In the genomic region with DNA sequence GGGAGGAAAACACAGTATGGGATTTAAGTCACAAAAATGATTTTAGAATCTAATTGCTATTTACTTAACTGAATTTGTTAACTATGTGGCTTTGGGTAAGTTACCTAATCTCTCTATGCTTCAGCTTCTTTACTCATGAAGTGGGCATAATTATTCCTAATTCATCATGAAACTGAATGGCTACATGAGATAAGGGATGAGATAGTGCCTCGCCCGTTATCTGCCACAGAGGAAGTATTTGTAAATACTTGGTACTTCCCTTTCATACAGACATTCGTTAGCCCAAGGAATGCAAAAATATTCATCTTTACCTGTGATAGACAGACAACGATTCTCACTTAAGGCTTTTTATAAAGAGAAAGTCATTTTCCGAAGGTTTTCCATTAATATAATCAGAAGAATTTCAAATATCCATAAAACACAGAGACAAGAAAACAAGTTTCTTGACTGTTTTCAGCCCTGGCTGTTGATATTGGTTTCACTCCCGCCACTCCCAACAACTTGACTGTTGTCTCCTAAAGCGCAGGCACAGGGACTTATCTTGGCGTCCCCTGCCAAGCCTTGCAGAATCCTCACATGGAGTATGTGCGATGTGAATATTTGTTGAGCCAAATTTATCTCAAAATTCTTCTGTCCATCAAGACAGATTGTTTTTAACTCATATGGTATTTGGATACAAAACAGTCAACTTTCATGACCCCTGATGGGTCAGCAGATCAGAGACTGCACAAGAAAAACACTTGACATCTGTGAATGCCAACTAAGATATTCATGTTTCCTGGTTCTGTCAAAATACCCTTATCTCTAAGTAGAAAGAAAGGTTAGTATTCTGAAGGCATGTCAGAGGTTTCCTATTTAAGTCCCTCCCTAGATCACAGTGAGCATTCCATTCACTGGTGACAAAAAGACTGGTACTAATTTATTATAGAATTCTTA, we compare ENCODE assay signal across 24 cellular contexts.
DNase-seq lines count a peak whose midpoint lies in the region; ATAC-seq, FAIRE-seq and TF ChIP-seq lines count a peak whose summit lies in the region.
"Had no signal": no experiment of that assay in that cellular context is flagged by ENCODE, and none has a peak within 500 bp of the region (broad histone marks: within the 10 kb centered on the region; RNA-seq: fewer than 3 reads in every experiment).

No MANE protein-coding gene starts in this region.

- no peak for TF ChIP-seq POLR2A in NB4 (IDR thresholded peaks at IDR 0.05; ENCODE audit: extremely low read depth, insufficient read length)

- H3K4me1 ChIP-seq in left ventricle myocardium inferior (peaks cover 22% of the 10 kb centered on the region), thoracic aorta (ENCODE audit: control insufficient read depth in 1 of 2, low read depth in 2 of 2) (peaks cover 11 to 76% of the 10 kb centered on the region in 2 donors)
- H3K4me1 ChIP-seq: gastrocnemius medialis, suprapubic skin had no signal

- DNase-seq in NB4 (ENCODE audit: low read depth) (peak; percentile 64), amniotic epithelial cell (ENCODE audit: low read depth) (peak; percentile 73), left ventricle myocardium inferior (peak; percentile 19), thoracic aorta (ENCODE audit: low spot score) (no peak), GM19238 (ENCODE audit: insufficient read length, low spot score) (no peak), GM19239 (ENCODE audit: insufficient read length, low spot score) (no peak)
- DNase-seq: activated CD4-positive, alpha-beta T cell treated with anti-CD3 and anti-CD28 coated beads for 36 hours; activated gamma-delta T cell treated with Interleukin-2 at 50 U/mL for 16 hours; effector memory CD4-positive, alpha-beta T cell; gastrocnemius medialis; HCEC 1CT; NCI-H2081; spleen; stimulated activated CD4-positive, alpha-beta T cell treated with anti-CD3 and anti-CD28 coated beads, Interleukin-2, amount 100 ng/mL, for 48 hours; stimulated activated naive B cell treated with anti-CD40 and anti-IgM and Interleukin-4, amounts not matched to agents 10 μg/mL and 1 μg/mL and 100 μg/mL, for 72 hours; SW 1271 had no signal

- TF ChIP-seq CTCF in NB4 (IDR thresholded peaks at IDR 0.05; ENCODE audit: low read depth, low read length) = no peak
- TF ChIP-seq CTCF in left ventricle myocardium inferior (IDR thresholded peaks at IDR 0.05; ENCODE audit: borderline replicate concordance) = no peak
- TF ChIP-seq CTCF in thoracic aorta (IDR thresholded peaks at IDR 0.05) = no peak

- intact Hi-C loops in left ventricle myocardium inferior (cut with micrococcal nuclease) = no loop called here

- no peak for ATAC-seq in thoracic aorta (ENCODE audit: insufficient number of reproducible peaks, low FRiP score, low read depth)
- no peak for ATAC-seq in GM18519 (IDR thresholded peaks at IDR 0.05; ENCODE audit: low FRiP score, unreplicated experiment)
- ATAC-seq: activated CD4-positive, alpha-beta T cell treated with anti-CD3 and anti-CD28 coated beads for 36 hours; gastrocnemius medialis; GM12878; stimulated activated naive B cell treated with anti-CD40 and anti-IgM and Interleukin-4, amounts not matched to agents 10 μg/mL and 1 μg/mL and 100 μg/mL, for 72 hours had no signal

- H3K4me3 ChIP-seq in NB4 (ENCODE audit: low read depth, low read length) (no peak overlapping the region), left ventricle myocardium inferior (no peak overlapping the region), thoracic aorta (peak overlapping the region; percentile 46)
- H3K4me3 ChIP-seq: esophagus muscularis mucosa, gastrocnemius medialis, GM12878, lung, spleen, suprapubic skin, vagina had no signal

- H3K36me3 ChIP-seq in left ventricle myocardium inferior = no peaks in the 10 kb centered on the region
- H3K36me3 ChIP-seq in thoracic aorta = no peaks in the 10 kb centered on the region
- H3K36me3 ChIP-seq: esophagus muscularis mucosa, gastrocnemius medialis, neutrophil, spleen, suprapubic skin, vagina had no signal

- no peaks in the 10 kb centered on the region for H3K27me3 ChIP-seq in left ventricle myocardium inferior (ENCODE audit: low read depth)
- H3K27me3 ChIP-seq in thoracic aorta (replicated peaks; ENCODE audit: insufficient read depth) = no peaks in the 10 kb centered on the region
- H3K27me3 ChIP-seq: esophagus muscularis mucosa, gastrocnemius medialis, neutrophil, suprapubic skin, vagina had no signal

- no peak for FAIRE-seq in GM19239 (lab: Jason Lieb, UNC)
- FAIRE-seq: colon, GM12878 had no signal

- H3K9me3 ChIP-seq in left ventricle myocardium inferior (replicated peaks) (no peaks in the 10 kb centered on the region), thoracic aorta (no peaks in the 10 kb centered on the region)
- H3K9me3 ChIP-seq: esophagus muscularis mucosa, gastrocnemius medialis, neutrophil, spleen, suprapubic skin, vagina had no signal

- peak overlapping the region; percentile 21 for H3K27ac ChIP-seq in left ventricle myocardium inferior (replicated peaks)
- peak overlapping the region; percentile 80 to 81 for H3K27ac ChIP-seq in thoracic aorta
- H3K27ac ChIP-seq: esophagus muscularis mucosa, gastrocnemius medialis, neutrophil, spleen, suprapubic skin, vagina had no signal

Comparison
In these comparisons a context has a peak if more than half of its experiments do, and no peak if none do; other contexts are left out.
1. DNase-seq: peak in NB4 (single experiment), amniotic epithelial cell (single experiment) and left ventricle myocardium inferior (single experiment); none in thoracic aorta (single experiment), GM19238 (single experiment) and GM19239 (single experiment).